ENCODE assay signal across 1 cellular context in genomic region chr5:107515521-107515920, GRCh38.
TF ChIP-seq lines count a peak whose summit lies in the region.

No MANE protein-coding gene starts in this region.

TF ChIP-seq in SK-N-SH, 30 proteins besides CTCF, POLR2A, EP300 and RAD21 (continued from another document):
- TF ChIP-seq MEF2A (IDR thresholded peaks at IDR 0.05; ENCODE audit: borderline replicate concordance, low read depth): no peak
- no peak for TF ChIP-seq RFX5 (IDR thresholded peaks at IDR 0.05; ENCODE audit: low read length)
- no peak for TF ChIP-seq EZH2phosphoT487 (IDR thresholded peaks at IDR 0.05; ENCODE audit: borderline replicate concordance, low read depth)
- 0 out of 2 replicates have a peak, but pooled peaks have one; percentile 38 for TF ChIP-seq TEAD4 (IDR thresholded peaks at IDR 0.05; ENCODE audit: borderline replicate concordance, insufficient read depth)
- TF ChIP-seq NRF1 (IDR thresholded peaks at IDR 0.05; ENCODE audit: low read depth, low read length): no peak
- TF ChIP-seq USF2 (IDR thresholded peaks at IDR 0.05; ENCODE audit: borderline replicate concordance, low read depth, low read length): no peak
- TF ChIP-seq MXI1 (IDR thresholded peaks at IDR 0.05; ENCODE audit: low read depth, low read length): no peak; the same call in 1 of the 2 replicates
- no peak for TF ChIP-seq FOSL2 (IDR thresholded peaks at IDR 0.05; ENCODE audit: borderline replicate concordance, low read depth)
